In genomic region chr1:10722803-10723202, GRCh38 we compare ENCODE assay signal across 17 cellular contexts.
DNase-seq lines count a peak whose midpoint lies in the region; ATAC-seq, FAIRE-seq and TF ChIP-seq lines count a peak whose summit lies in the region.
"Had no signal": no experiment of that assay in that cellular context is flagged by ENCODE, and none has a peak within 500 bp of the region (broad histone marks: within the 10 kb centered on the region; RNA-seq: fewer than 3 reads in every experiment).

No MANE protein-coding gene starts in this region.

- H2BK120ac ChIP-seq in H9 (ENCODE audit: low read depth, low read length, poor library complexity, severe bottlenecking) (no peak overlapping the region), H1 (replicated peaks; ENCODE audit: low read depth, low read length) (no peak overlapping the region)

- no peak for TF ChIP-seq CTCF in H9 (conservative IDR thresholded peaks at IDR 0.05)
- TF ChIP-seq CTCF in H1 (IDR thresholded peaks at IDR 0.05; ENCODE audit: control extremely low read depth in 1 of 3, insufficient read depth in 1 of 3, low read depth in 1 of 3, low read length in 3 of 3), result no peak
- TF ChIP-seq CTCF in lower lobe of right lung (IDR thresholded peaks at IDR 0.05), result no peak

- H3K23me2 ChIP-seq in H9 (ENCODE audit: insufficient read length, low read depth, low read length, poor library complexity, severe bottlenecking), result no peaks in the 10 kb centered on the region
- no peaks in the 10 kb centered on the region for H3K23me2 ChIP-seq in H1 (ENCODE audit: low read depth, low read length)

- H3K4me2 ChIP-seq in H9 (ENCODE audit: insufficient read depth, insufficient read length, low read length), result no peak overlapping the region
- no peak overlapping the region for H3K4me2 ChIP-seq in H1 (ENCODE audit: insufficient read depth in 1 of 2, low read depth in 2 of 2, low read length in 2 of 2)
- H3K4me2 ChIP-seq: GM23338 had no signal

- no peak for FAIRE-seq in H1 (lab: Jason Lieb, UNC)
- FAIRE-seq: GM12878 had no signal

- H3K4me3 Mint-ChIP-seq in H9, result no peak overlapping the region
- H3K4me3 Mint-ChIP-seq: GM23338 had no signal

- no peak overlapping the region for H3K4ac ChIP-seq in H9 (ENCODE audit: low read depth, low read length)
- no peak overlapping the region for H3K4ac ChIP-seq in H1 (replicated peaks; ENCODE audit: insufficient read length, low read depth, low read length)

- POLR2A ChIA-PET in H1 (lab: Charles Lee; ENCODE audit: partially characterized antibody), result interaction anchor here (1.6 kb wide), 1 partner anchor 10 kb away, joined by 6 read pairs; no protein-coding TSS in a partner anchor

- H3K36me3 Mint-ChIP-seq in H9 (ENCODE audit: insufficient read depth in 1 of 3, low read depth in 3 of 3), result no peaks in the 10 kb centered on the region

- no peak overlapping the region for H3K27ac Mint-ChIP-seq in H9
- H3K27ac Mint-ChIP-seq: GM23338 had no signal

- ATAC-seq in lower lobe of right lung (no peak), HG02588 (IDR thresholded peaks at IDR 0.05; ENCODE audit: unreplicated experiment) (no peak)
- ATAC-seq: GM12878, GM23338 had no signal

- H3K23ac ChIP-seq in H9 (ENCODE audit: insufficient read length, low read depth, low read length) (no peak overlapping the region), H1 (ENCODE audit: insufficient read length) (no peak overlapping the region)

- H2AFZ ChIP-seq in H9 (ENCODE audit: low read length), result no peak overlapping the region
- no peak overlapping the region for H2AFZ ChIP-seq in H1 (ENCODE audit: low read length)
- H2AFZ ChIP-seq: GM23338 had no signal

- H3K4me1 ChIP-seq in H9 (ENCODE audit: insufficient read depth, low read length) (no peaks in the 10 kb centered on the region; the same call in 1 of the 2 replicates), H1 (replicated peaks in 1 of 4; ENCODE audit: control insufficient read depth in 3 of 4, insufficient read depth in 4 of 4, low read length in 3 of 4) (peaks cover 0 to 14% (median 11%) of the 10 kb centered on the region in 4 experiments; a peak in 6 of 7 replicates), lower lobe of right lung (peaks cover 47% of the 10 kb centered on the region), skeletal muscle tissue (ENCODE audit: control insufficient read depth in 3 of 3, insufficient read depth in 3 of 3, low read length in 3 of 3) (peaks cover 62 to 95% (median 86%) of the 10 kb centered on the region in 3 donors)

- no peak for TF ChIP-seq POLR2A in H1 (IDR thresholded peaks at IDR 0.05; ENCODE audit: control extremely low read depth in 1 of 2, low read depth in 2 of 2, low read length in 2 of 2)

- H4K5ac ChIP-seq in H9 (ENCODE audit: insufficient read length, low read depth, low read length) (no peak overlapping the region), H1 (ENCODE audit: insufficient read length, low read depth, low read length) (no peak overlapping the region)

- H2BK20ac ChIP-seq in H9 (ENCODE audit: low read depth, low read length, poor library complexity, severe bottlenecking) (no peak overlapping the region), H1 (ENCODE audit: low read length) (no peak overlapping the region)

- H3K9me3 Mint-ChIP-seq in H9, result no peaks in the 10 kb centered on the region; a peak in 1 of 5 replicates
- H3K9me3 Mint-ChIP-seq: GM23338 had no signal

- DNase-seq in H9 (no peak), H1 (ENCODE audit: low read depth in 1 of 2, low spot score in 2 of 2) (no peak), lower lobe of right lung (no peak), NCI-H146 treated with DMSO at 0.1 percent for 48 hours (lab: John Stamatoyannopoulos, UW; ENCODE audit: unreplicated experiment) (no peak), DMS153 (lab: John Stamatoyannopoulos, UW) (no peak)
- DNase-seq: C1 segment of cervical spinal cord, GDM1, KBM-7, NCI-H1436, NCI-H2081, NCI-H510A, NCI-H774, RPMI8226 had no signal

- H3K79me2 ChIP-seq in H9 (ENCODE audit: insufficient read depth, low read length), result no peaks in the 10 kb centered on the region
- H3K79me2 ChIP-seq in H1 (ENCODE audit: control insufficient read depth in 1 of 2, insufficient read depth in 2 of 2, low read length in 2 of 2), result no peaks in the 10 kb centered on the region

- CTCF ChIA-PET in H1 (lab: Charles Lee; ENCODE audit: partially characterized antibody), result interaction anchor here (1.1 kb wide), 1 partner anchor 143 kb away, joined by 3 read pairs; no protein-coding TSS in a partner anchor

- H3K36me3 ChIP-seq in H1 (ENCODE audit: control insufficient read depth in 2 of 4, insufficient read depth in 4 of 4, low read length in 3 of 4) (no peaks in the 10 kb centered on the region), lower lobe of right lung (no peaks in the 10 kb centered on the region), skeletal muscle tissue (ENCODE audit: control insufficient read depth in 3 of 3, insufficient read depth in 3 of 3, low read length in 3 of 3) (no peaks in the 10 kb centered on the region)

- H2AK5ac ChIP-seq in H9 (ENCODE audit: insufficient read length, low read length) (no peak overlapping the region), H1 (ENCODE audit: low read depth, low read length) (no peak overlapping the region)

- no peak overlapping the region for H3K27ac ChIP-seq in H9 (ENCODE audit: insufficient read length, low read depth, low read length)
- H3K27ac ChIP-seq in H1 (ENCODE audit: low read depth, low read length), result no peak overlapping the region
- H3K27ac ChIP-seq in lower lobe of right lung, result peak overlapping the region; percentile 90
- peak overlapping the region; percentile 99 for H3K27ac ChIP-seq in skeletal muscle tissue (ENCODE audit: low read depth, low read length)

- no peak overlapping the region for H3K18ac ChIP-seq in H9 (ENCODE audit: insufficient read length, low read depth, low read length)
- no peak overlapping the region for H3K18ac ChIP-seq in H1 (ENCODE audit: extremely low read depth, low read length)

- peak overlapping the region; percentile 21; the same call in 1 of the 2 replicates for H3K14ac ChIP-seq in H9 (ENCODE audit: insufficient read depth, low read length)
- no peak overlapping the region for H3K14ac ChIP-seq in H1 (ENCODE audit: insufficient read length)

- TF ChIP-seq RAD21 in H1 (IDR thresholded peaks at IDR 0.05 in 1 of 2, conservative IDR thresholded peaks at IDR 0.05 in 1 of 2; ENCODE audit: low read depth in 2 of 2, low read length in 2 of 2), result no peak

- H4K8ac ChIP-seq in H9 (replicated peaks; ENCODE audit: insufficient read length, low read depth, low read length), result no peak overlapping the region
- no peak overlapping the region for H4K8ac ChIP-seq in H1 (ENCODE audit: extremely low read depth, insufficient read depth, low read length)

- no peak overlapping the region for H2BK12ac ChIP-seq in H9 (ENCODE audit: insufficient read length, low read depth, low read length)
- H2BK12ac ChIP-seq in H1 (ENCODE audit: low read depth, low read length), result 0 out of 2 replicates have a peak overlapping the region, but pooled peaks have one; percentile 9

- peaks cover 15 to 41% of the 10 kb centered on the region in 2 experiments for H3K4me1 Mint-ChIP-seq in H9

- H3K9me3 ChIP-seq in H9 (ENCODE audit: control insufficient read depth, low read depth, low read length), result no peaks in the 10 kb centered on the region
- H3K9me3 ChIP-seq in H1 (ENCODE audit: insufficient read depth in 2 of 2, low read depth in 1 of 2, low read length in 1 of 2), result no peaks in the 10 kb centered on the region
- H3K9me3 ChIP-seq in lower lobe of right lung, result no peaks in the 10 kb centered on the region
- H3K9me3 ChIP-seq in skeletal muscle tissue (ENCODE audit: control insufficient read depth in 3 of 3, low read length in 3 of 3), result no peaks in the 10 kb centered on the region

- H3K9ac ChIP-seq in H9 (ENCODE audit: extremely low read depth, insufficient read length, low read length), result no peak overlapping the region
- H3K9ac ChIP-seq in H1 (replicated peaks in 1 of 4; ENCODE audit: extremely low read depth in 1 of 4, low read depth in 3 of 4, low read length in 3 of 4), result no peak overlapping the region
- H3K9ac ChIP-seq in skeletal muscle tissue (ENCODE audit: low read depth in 1 of 3, low read length in 3 of 3), result no peak overlapping the region

- intact Hi-C loops in lower lobe of right lung (cut with DNase I), result no loop called here

- H2BK5ac ChIP-seq in H9 (ENCODE audit: insufficient read length, low read length) (no peak overlapping the region), H1 (ENCODE audit: low read depth, low read length) (no peak overlapping the region)

- H3K79me1 ChIP-seq in H9 (ENCODE audit: insufficient read depth, low read depth, low read length, poor library complexity, severe bottlenecking) (no peaks in the 10 kb centered on the region), H1 (ENCODE audit: low read depth, low read length) (no peaks in the 10 kb centered on the region)

- H3K56ac ChIP-seq in H9 (ENCODE audit: insufficient read length, low read depth, low read length) (no peak overlapping the region), H1 (replicated peaks; ENCODE audit: insufficient read length, low read depth, low read length) (no peak overlapping the region)

- H3K27me3 ChIP-seq in H9 (ENCODE audit: insufficient read depth, low read length) (no peaks in the 10 kb centered on the region), H1 (replicated peaks in 1 of 4; ENCODE audit: control insufficient read depth in 3 of 4, extremely low read depth in 1 of 4, insufficient read depth in 3 of 4, low read length in 3 of 4) (no peaks in the 10 kb centered on the region; a peak in 2 of 7 replicates), lower lobe of right lung (ENCODE audit: low read depth) (no peaks in the 10 kb centered on the region), skeletal muscle tissue (ENCODE audit: control insufficient read depth in 3 of 3, insufficient read depth in 3 of 3, low read length in 3 of 3) (peaks cover 0 to 1% (median 0%) of the 10 kb centered on the region in 3 donors)

- WGBS in H9 (ENCODE audit: extremely low coverage, insufficient read length, low lambda C conversion rate), result no CpG with 5 or more reads among the region's 16 CpGs
- WGBS in H1 (ENCODE audit: extremely low coverage in 1 of 2, insufficient coverage in 1 of 2, insufficient read length in 1 of 2, insufficient replicate concordance in 2 of 2, low coverage in 1 of 2, low lambda C conversion rate in 2 of 2, missing lambda C conversion rate in 1 of 2), 2 experiments, result 92% methylated on average over 15 of the region's 16 CpGs; no CpG with 5 or more reads in 1 of the 2 experiments

- H3K4me3 ChIP-seq in H1 (ENCODE audit: extremely low read depth in 1 of 4, insufficient read depth in 2 of 4, low read depth in 3 of 4, low read length in 4 of 4) (no peak overlapping the region), lower lobe of right lung (no peak overlapping the region), skeletal muscle tissue (ENCODE audit: low read length in 3 of 3) (no peak overlapping the region)
- H3K4me3 ChIP-seq: GM12878, GM23338 had no signal

- H4K20me1 ChIP-seq in H9 (ENCODE audit: control insufficient read depth, insufficient read depth, insufficient read length), result no peaks in the 10 kb centered on the region
- peaks cover 0 to 2% of the 10 kb centered on the region in 2 experiments for H4K20me1 ChIP-seq in H1 (replicated peaks in 1 of 2; ENCODE audit: control insufficient read depth in 1 of 2, insufficient read depth in 2 of 2, low read length in 2 of 2)

- no peak overlapping the region for H4K91ac ChIP-seq in H9 (ENCODE audit: insufficient read length, low read depth, low read length)
- H4K91ac ChIP-seq in H1 (replicated peaks; ENCODE audit: insufficient read length, low read length), result no peak overlapping the region

- no peaks in the 10 kb centered on the region for H3K27me3 Mint-ChIP-seq in H9 (ENCODE audit: low read depth)

- no peak for TF ChIP-seq EP300 in H1 (IDR thresholded peaks at IDR 0.05; ENCODE audit: borderline replicate concordance in 1 of 2, low read depth in 2 of 2, low read length in 2 of 2)

- H2BK15ac ChIP-seq in H9 (ENCODE audit: low read depth, low read length), result no peak overlapping the region
- H2BK15ac ChIP-seq in H1 (ENCODE audit: low read length), result no peak overlapping the region

- H3T11ph ChIP-seq in H9 (ENCODE audit: low read length), result no peak overlapping the region

Comparison
In these comparisons a context has a peak if more than half of its experiments do, and no peak if none do; other contexts are left out.
1. H3K27ac ChIP-seq: peak in lower lobe of right lung (single experiment) and skeletal muscle tissue (single experiment); none in H9 (single experiment) and H1 (single experiment).